ENCODE assay signal across 4 cellular contexts in the genomic region with DNA sequence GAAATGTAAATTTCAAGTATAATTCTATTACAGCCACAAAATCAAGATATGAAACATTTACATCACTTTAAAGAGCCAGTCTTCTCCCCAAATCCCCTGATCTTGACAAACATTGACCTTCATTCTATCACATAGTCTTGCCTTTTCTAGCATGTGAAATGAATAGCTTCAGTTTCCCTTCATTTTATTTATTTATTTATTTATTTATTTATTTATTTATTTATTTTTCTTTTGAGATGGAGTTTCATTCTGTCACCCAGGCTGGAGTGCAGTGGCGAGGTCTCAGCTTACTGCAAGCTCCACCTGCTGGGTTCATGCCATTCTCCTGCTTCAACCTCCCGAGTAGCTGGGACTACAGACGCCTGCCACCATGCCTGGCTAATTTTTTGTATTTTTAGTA.
A peak's percentile ranks its signal among the peaks of the same experiment; 100 is the strongest.
DNase-seq lines count a peak whose midpoint lies in the region; ATAC-seq, FAIRE-seq and TF ChIP-seq lines count a peak whose summit lies in the region.
"Not testable (repeated sequence)": the region's sequence is repeated elsewhere in the genome, so short reads cannot be mapped to it uniquely, and the experiment has no call there.

No MANE protein-coding gene starts in this region.

- ATAC-seq in A549, pancreas: not testable (repeated sequence)

- H3K27me3 ChIP-seq in pancreas = not testable (repeated sequence)

- not testable (repeated sequence) for H3K4me2 ChIP-seq in A549

- 72% methylated on average over 3 of the region's 3 CpGs for WGBS in A549 (ENCODE audit: missing lambda C conversion rate)
- WGBS in pancreas, 2 donors = 51 to 66% methylated on average over 3 of the region's 3 CpGs

- CTCF ChIA-PET in A549 (lab: Yijun Ruan, JAX); HEK293 (lab: Yijun Ruan, JAX): not testable (repeated sequence)

- TF ChIP-seq CTCF in A549 (IDR thresholded peaks at IDR 0.05); HEK293 (tag by site-specific recombination; IDR thresholded peaks at IDR 0.05); pancreas (IDR thresholded peaks at IDR 0.05): not testable (repeated sequence)

- H3K4me1 ChIP-seq in A549; HEK293 (ENCODE audit: control insufficient read depth, insufficient read depth, low read length); pancreas: not testable (repeated sequence)

- TF ChIP-seq POLR2A in A549 (IDR thresholded peaks at IDR 0.05; ENCODE audit: low read length) = not testable (repeated sequence)

- intact Hi-C loops in pancreas (cut with DNase I) = not testable (repeated sequence)

- POLR2A ChIA-PET in A549 (lab: Yijun Ruan, JAX); HEK293 (lab: Yijun Ruan, JAX): not testable (repeated sequence)

- not testable (repeated sequence) for H3K4me3 ChIP-seq in A549; HEK293 (ENCODE audit: low read depth, low read length); pancreas

- not testable (repeated sequence) for H3K36me3 ChIP-seq in HEK293 (ENCODE audit: control insufficient read depth in 2 of 2, insufficient read depth in 1 of 2, low read length in 2 of 2); pancreas

- not testable (repeated sequence) for H3K9me3 ChIP-seq in A549; HEK293 (ENCODE audit: control insufficient read depth, insufficient read depth, low read depth, low read length); pancreas

- TF ChIP-seq EP300 in A549 (IDR thresholded peaks at IDR 0.05) = not testable (repeated sequence)

- DNase-seq in A549 (ENCODE audit: low read depth in 1 of 2, low spot score in 1 of 2); GM18507 (ENCODE audit: extremely low spot score, insufficient read length, low read depth); pancreas: not testable (repeated sequence)

- TF ChIP-seq RAD21 in A549 (conservative IDR thresholded peaks at IDR 0.05 in 1 of 2, IDR thresholded peaks at IDR 0.05 in 1 of 2) = not testable (repeated sequence)

- not testable (repeated sequence) for H3K27ac ChIP-seq in A549; HEK293 (ENCODE audit: extremely low read depth, low read depth, low read length); pancreas

- FAIRE-seq in A549 (lab: Jason Lieb, UNC) = not testable (repeated sequence)
- peak; percentile 38 for FAIRE-seq in GM18507 (lab: Jason Lieb, UNC)
- peak; percentile 60 for FAIRE-seq in pancreas (lab: Jason Lieb, UNC)

TF ChIP-seq in A549, 52 proteins besides CTCF, POLR2A, EP300 and RAD21:
- TF ChIP-seq ZC3H11A (IDR thresholded peaks at IDR 0.05) = peak; percentile 44
TF ChIP-seq in A549: peak in this region for 1; not testable (repeated sequence) for 51.

TF ChIP-seq in HEK293, 187 proteins besides CTCF, POLR2A, EP300 and RAD21 (continues in another document):
- TF ChIP-seq ZNF555 (tag by site-specific recombination; conservative IDR thresholded peaks at IDR 0.05) (peak; percentile 94), ZNF140 (tag by site-specific recombination; IDR thresholded peaks at IDR 0.05) (peak; percentile 94), ZNF560 (tag by site-specific recombination; IDR thresholded peaks at IDR 0.05; ENCODE audit: borderline replicate concordance) (peak; percentile 59; the same call in 1 of the 2 replicates), ZNF623 (tag by site-specific recombination; IDR thresholded peaks at IDR 0.05) (peak; percentile 74), ZNF558 (tag by site-specific recombination; IDR thresholded peaks at IDR 0.05) (0 out of 2 replicates have a peak, but pooled peaks have one; percentile 36), ZNF654 (tag by site-specific recombination; IDR thresholded peaks at IDR 0.05; ENCODE audit: low read depth) (peak; percentile 20; the same call in 1 of the 2 replicates), ZNF202 (tag by site-specific recombination; IDR thresholded peaks at IDR 0.05; ENCODE audit: borderline replicate concordance) (peak; percentile 63; the same call in 1 of the 2 replicates), ZXDB (tag by site-specific recombination; IDR thresholded peaks at IDR 0.05) (peak; percentile 68), ZNF501 (tag by site-specific recombination; IDR thresholded peaks at IDR 0.05) (0 out of 2 replicates have a peak, but pooled peaks have one; percentile 48), ZNF266 (tag by site-specific recombination; IDR thresholded peaks at IDR 0.05; ENCODE audit: low read depth) (peak; percentile 31; the same call in 1 of the 2 replicates), ZNF426 (tag by site-specific recombination; IDR thresholded peaks at IDR 0.05) (peak; percentile 86), ZBTB1 (tag by site-specific recombination; IDR thresholded peaks at IDR 0.05) (0 out of 2 replicates have a peak, but pooled peaks have one; percentile 32), ZNF433 (tag by site-specific recombination; IDR thresholded peaks at IDR 0.05; ENCODE audit: low read depth) (peak; percentile 69; the same call in 1 of the 2 replicates), ZNF664 (tag by site-specific recombination; IDR thresholded peaks at IDR 0.05) (peak; percentile 52; the same call in 1 of the 2 replicates), ZNF394 (tag by site-specific recombination; IDR thresholded peaks at IDR 0.05; ENCODE audit: borderline replicate concordance) (peak; percentile 88; the same call in 1 of the 2 replicates), ZNF510 (tag by site-specific recombination; IDR thresholded peaks at IDR 0.05; ENCODE audit: insufficient replicate concordance) (peak; percentile 66), ZBTB21 (tag by site-specific recombination; IDR thresholded peaks at IDR 0.05) (peak; percentile 40; the same call in 1 of the 2 replicates)
- TF ChIP-seq, protein P1, sequence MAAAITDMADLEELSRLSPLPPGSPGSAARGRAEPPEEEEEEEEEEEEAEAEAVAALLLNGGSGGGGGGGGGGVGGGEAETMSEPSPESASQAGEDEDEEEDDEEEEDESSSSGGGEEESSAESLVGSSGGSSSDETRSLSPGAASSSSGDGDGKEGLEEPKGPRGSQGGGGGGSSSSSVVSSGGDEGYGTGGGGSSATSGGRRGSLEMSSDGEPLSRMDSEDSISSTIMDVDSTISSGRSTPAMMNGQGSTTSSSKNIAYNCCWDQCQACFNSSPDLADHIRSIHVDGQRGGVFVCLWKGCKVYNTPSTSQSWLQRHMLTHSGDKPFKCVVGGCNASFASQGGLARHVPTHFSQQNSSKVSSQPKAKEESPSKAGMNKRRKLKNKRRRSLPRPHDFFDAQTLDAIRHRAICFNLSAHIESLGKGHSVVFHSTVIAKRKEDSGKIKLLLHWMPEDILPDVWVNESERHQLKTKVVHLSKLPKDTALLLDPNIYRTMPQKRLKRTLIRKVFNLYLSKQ (tag by site-specific recombination; IDR thresholded peaks at IDR 0.05; ENCODE audit: borderline replicate concordance) = peak; percentile 42; the same call in 1 of the 2 replicates
- TF ChIP-seq, protein P2, sequence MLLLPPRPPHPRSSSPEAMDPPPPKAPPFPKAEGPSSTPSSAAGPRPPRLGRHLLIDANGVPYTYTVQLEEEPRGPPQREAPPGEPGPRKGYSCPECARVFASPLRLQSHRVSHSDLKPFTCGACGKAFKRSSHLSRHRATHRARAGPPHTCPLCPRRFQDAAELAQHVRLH (tag by site-specific recombination; IDR thresholded peaks at IDR 0.05) = 0 out of 2 replicates have a peak, but pooled peaks have one; percentile 17
- TF ChIP-seq, protein P3, sequence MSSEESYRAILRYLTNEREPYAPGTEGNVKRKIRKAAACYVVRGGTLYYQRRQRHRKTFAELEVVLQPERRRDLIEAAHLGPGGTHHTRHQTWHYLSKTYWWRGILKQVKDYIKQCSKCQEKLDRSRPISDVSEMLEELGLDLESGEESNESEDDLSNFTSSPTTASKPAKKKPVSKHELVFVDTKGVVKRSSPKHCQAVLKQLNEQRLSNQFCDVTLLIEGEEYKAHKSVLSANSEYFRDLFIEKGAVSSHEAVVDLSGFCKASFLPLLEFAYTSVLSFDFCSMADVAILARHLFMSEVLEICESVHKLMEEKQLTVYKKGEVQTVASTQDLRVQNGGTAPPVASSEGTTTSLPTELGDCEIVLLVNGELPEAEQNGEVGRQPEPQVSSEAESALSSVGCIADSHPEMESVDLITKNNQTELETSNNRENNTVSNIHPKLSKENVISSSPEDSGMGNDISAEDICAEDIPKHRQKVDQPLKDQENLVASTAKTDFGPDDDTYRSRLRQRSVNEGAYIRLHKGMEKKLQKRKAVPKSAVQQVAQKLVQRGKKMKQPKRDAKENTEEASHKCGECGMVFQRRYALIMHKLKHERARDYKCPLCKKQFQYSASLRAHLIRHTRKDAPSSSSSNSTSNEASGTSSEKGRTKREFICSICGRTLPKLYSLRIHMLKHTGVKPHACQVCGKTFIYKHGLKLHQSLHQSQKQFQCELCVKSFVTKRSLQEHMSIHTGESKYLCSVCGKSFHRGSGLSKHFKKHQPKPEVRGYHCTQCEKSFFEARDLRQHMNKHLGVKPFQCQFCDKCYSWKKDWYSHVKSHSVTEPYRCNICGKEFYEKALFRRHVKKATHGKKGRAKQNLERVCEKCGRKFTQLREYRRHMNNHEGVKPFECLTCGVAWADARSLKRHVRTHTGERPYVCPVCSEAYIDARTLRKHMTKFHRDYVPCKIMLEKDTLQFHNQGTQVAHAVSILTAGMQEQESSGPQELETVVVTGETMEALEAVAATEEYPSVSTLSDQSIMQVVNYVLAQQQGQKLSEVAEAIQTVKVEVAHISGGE (tag by site-specific recombination; conservative IDR thresholded peaks at IDR 0.05; ENCODE audit: low read depth) = peak; percentile 85
